In the genomic region with DNA sequence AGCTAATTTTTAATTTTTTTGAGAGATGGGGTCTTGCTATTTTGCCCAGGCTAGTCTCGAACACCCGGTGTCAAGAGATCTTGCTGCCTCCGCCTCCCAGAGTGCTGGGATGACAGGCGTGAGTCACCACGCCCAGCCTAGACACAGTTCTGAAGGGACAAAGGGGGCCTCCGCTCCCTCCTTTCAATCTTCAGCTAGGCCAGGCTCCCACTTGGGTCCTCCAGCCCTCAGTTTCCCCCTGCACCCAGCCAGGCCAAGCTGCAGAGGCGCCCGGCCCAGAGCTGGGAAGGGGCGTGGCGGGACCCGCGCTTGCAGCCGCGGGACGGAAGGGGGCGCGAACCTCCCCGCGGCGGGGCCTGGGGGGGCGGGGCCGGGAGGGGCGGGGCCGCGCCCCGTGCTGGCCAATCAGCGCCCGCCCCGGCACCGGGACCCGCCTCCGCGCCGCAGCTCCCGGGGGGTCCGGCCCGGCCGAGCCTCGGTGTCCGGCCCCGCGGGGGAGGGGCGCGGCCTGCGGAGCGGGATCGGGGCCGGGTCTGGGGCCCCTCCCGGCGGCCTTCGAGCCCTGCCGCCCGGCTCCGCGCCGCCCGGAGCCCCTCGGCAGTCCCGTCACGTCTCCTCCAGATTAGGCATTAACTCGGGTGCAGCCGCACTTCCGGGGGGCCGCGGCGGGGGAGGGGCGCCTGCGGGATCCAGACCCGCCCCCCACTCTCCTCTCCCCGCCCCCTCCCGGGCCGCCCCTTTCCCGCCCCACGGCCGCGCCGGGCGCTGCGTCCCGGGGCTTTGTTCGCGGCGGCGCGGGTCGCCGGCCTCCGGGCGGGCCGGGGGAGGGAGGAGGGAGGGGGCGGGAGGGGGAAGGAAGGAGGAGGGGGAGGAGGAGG, we compare ENCODE assay signal across 8 cellular contexts. TPM values are rescaled to one million over a fixed set of nuclear protein-coding genes. Genes with fewer than 3 reads are reported as not detected.
DNase-seq lines count a peak whose midpoint lies in the region; ATAC-seq lines count a peak whose summit lies in the region.

No MANE protein-coding gene starts in this region.

- H2BK120ac ChIP-seq in mesendoderm (ENCODE audit: low read depth, low read length): no peak overlapping the region

- peak; percentile 97 for DNase-seq in AG08395 (ENCODE audit: low spot score)
- peak; percentile 70 for DNase-seq in NCI-H446 treated with DMSO at 0.1 percent for 48 hours (lab: John Stamatoyannopoulos, UW)
- DNase-seq in activated CD4-positive, alpha-beta T cell treated with anti-CD3 and anti-CD28 coated beads, Interleukin-2, amount 50 U/mL, for 48 hours: peak; percentile 80 to 81
- peak; percentile 86 for DNase-seq in mesendoderm
- peak; percentile 53 for DNase-seq in stimulated activated CD8-positive, alpha-beta memory T cell treated with anti-CD3 and anti-CD28 coated beads, Interleukin-15, amount 100 ng/mL, for 1 hour (ENCODE audit: low read depth)

- no peaks in the 10 kb centered on the region for H3K79me2 ChIP-seq in mesendoderm (ENCODE audit: control insufficient read depth, insufficient read depth, low read length)

- H3K4me2 ChIP-seq in mesendoderm (ENCODE audit: low read length): no peak overlapping the region

- peak overlapping the region; percentile 94 for H3K18ac ChIP-seq in mesendoderm (ENCODE audit: low read length)

- H3K79me1 ChIP-seq in mesendoderm (ENCODE audit: low read length): peaks cover 4% of the 10 kb centered on the region

- ATAC-seq in GM18519 (IDR thresholded peaks at IDR 0.05; ENCODE audit: low FRiP score, unreplicated experiment) (peak; percentile 50), HG03025 (IDR thresholded peaks at IDR 0.05; ENCODE audit: low FRiP score, unreplicated experiment) (peak; percentile 65)

- H3K4me3 ChIP-seq in ectodermal cell (ENCODE audit: insufficient read depth, low read depth, low read length) (peak overlapping the region; percentile 34), mesendoderm (ENCODE audit: low read length) (no peak overlapping the region)

- no peaks in the 10 kb centered on the region for H3K27me3 ChIP-seq in ectodermal cell (ENCODE audit: control insufficient read depth, insufficient read depth, low read length, poor library complexity, severe bottlenecking)
- no peaks in the 10 kb centered on the region for H3K27me3 ChIP-seq in mesendoderm (ENCODE audit: insufficient read depth, low read length, poor library complexity)

- no peak overlapping the region for H2BK15ac ChIP-seq in mesendoderm (replicated peaks; ENCODE audit: low read depth)

- WGBS in ectodermal cell, 2 experiments: 6% methylated on average over 69 to 71 of the region's 91 CpGs
- no CpG with 5 or more reads among the region's 91 CpGs for WGBS in mesendoderm (ENCODE audit: extremely low coverage, insufficient coverage, low lambda C conversion rate)

- H3K27ac ChIP-seq in ectodermal cell (ENCODE audit: insufficient read depth, low read depth, low read length, poor library complexity, severe bottlenecking): peak overlapping the region; percentile 95
- peak overlapping the region; percentile 85 for H3K27ac ChIP-seq in mesendoderm (ENCODE audit: low read depth, low read length)

- no peak overlapping the region for H2BK5ac ChIP-seq in mesendoderm (ENCODE audit: low read length)

- H3K9ac ChIP-seq in mesendoderm (ENCODE audit: low read length): peak overlapping the region; percentile 48

- H3K23ac ChIP-seq in mesendoderm (ENCODE audit: low read length): no peak overlapping the region

- H4K8ac ChIP-seq in mesendoderm (ENCODE audit: low read depth, low read length): peak overlapping the region; percentile 76

- peak overlapping the region; percentile 82 for H3K56ac ChIP-seq in mesendoderm (ENCODE audit: low read length)

- H4K5ac ChIP-seq in mesendoderm (ENCODE audit: low read length): no peak overlapping the region

- H3K36me3 ChIP-seq in ectodermal cell (ENCODE audit: control insufficient read depth, insufficient read depth, low read length): no peaks in the 10 kb centered on the region
- no peaks in the 10 kb centered on the region for H3K36me3 ChIP-seq in mesendoderm (ENCODE audit: control insufficient read depth, insufficient read depth, low read length)

- no peaks in the 10 kb centered on the region for H3K9me3 ChIP-seq in ectodermal cell (ENCODE audit: control insufficient read depth, low read length)

- H3K4ac ChIP-seq in mesendoderm (ENCODE audit: low read depth, low read length): peak overlapping the region; percentile 93

- H2AK5ac ChIP-seq in mesendoderm (ENCODE audit: low read length): no peak overlapping the region

- H3K4me1 ChIP-seq in ectodermal cell (ENCODE audit: control insufficient read depth, insufficient read depth, low read length) (peaks cover 33% of the 10 kb centered on the region), mesendoderm (ENCODE audit: control insufficient read depth, low read depth, low read length) (peaks cover 1% of the 10 kb centered on the region)

RNA-seq across cellular contexts. Expression of a gene that starts 0.6 kb away (rescaled TPM):
- 156 TPM for polyA plus RNA-seq in ectodermal cell (2013, experiment 1 of 4)
- 193 TPM for polyA plus RNA-seq in ectodermal cell (2013, experiment 2 of 4)
- 128 TPM for polyA plus RNA-seq in ectodermal cell (2013, experiment 3 of 4)
- polyA plus RNA-seq in ectodermal cell (2013, experiment 4 of 4): 148 TPM
- 26.7 TPM for polyA plus RNA-seq in mesendoderm (2013, experiment 1 of 2)
- polyA plus RNA-seq in mesendoderm (2013, experiment 2 of 2): 26.6 TPM

RNA-seq across cellular contexts. Expression of a gene that starts 6.1 kb away (rescaled TPM):
- polyA plus RNA-seq in ectodermal cell (2013, experiment 1 of 4): 43.1 TPM
- 49.8 TPM for polyA plus RNA-seq in ectodermal cell (2013, experiment 2 of 4)
- 42.8 TPM for polyA plus RNA-seq in ectodermal cell (2013, experiment 3 of 4)
- 40.3 TPM for polyA plus RNA-seq in ectodermal cell (2013, experiment 4 of 4)
- 13.2 TPM for polyA plus RNA-seq in mesendoderm (2013, experiment 1 of 2)
- 12.9 TPM for polyA plus RNA-seq in mesendoderm (2013, experiment 2 of 2)

RNA-seq across cellular contexts. Expression of a gene that starts 19.5 kb away (rescaled TPM):
- 23.1 TPM for polyA plus RNA-seq in ectodermal cell (2013, experiment 1 of 4)
- 20.6 TPM for polyA plus RNA-seq in ectodermal cell (2013, experiment 2 of 4)
- 76.6 TPM for polyA plus RNA-seq in ectodermal cell (2013, experiment 3 of 4)
- 89.3 TPM for polyA plus RNA-seq in ectodermal cell (2013, experiment 4 of 4)
- polyA plus RNA-seq in mesendoderm (2013, experiment 1 of 2): 0.27 TPM
- polyA plus RNA-seq in mesendoderm (2013, experiment 2 of 2): 0.34 TPM

RNA-seq across cellular contexts. Expression of a gene that starts 37.5 kb away (rescaled TPM):
- not detected for polyA plus RNA-seq in ectodermal cell (2013, experiment 1 of 4)
- not detected for polyA plus RNA-seq in ectodermal cell (2013, experiment 2 of 4)
- not detected for polyA plus RNA-seq in ectodermal cell (2013, experiment 3 of 4)
- not detected for polyA plus RNA-seq in ectodermal cell (2013, experiment 4 of 4)
- polyA plus RNA-seq in mesendoderm (2013, experiment 1 of 2): not detected
- not detected for polyA plus RNA-seq in mesendoderm (2013, experiment 2 of 2)

RNA-seq across cellular contexts. Expression of a gene that starts 53.1 kb away (rescaled TPM):
- not detected for polyA plus RNA-seq in ectodermal cell (2013, experiment 1 of 4)
- polyA plus RNA-seq in ectodermal cell (2013, experiment 2 of 4): 0.14 TPM
- not detected for polyA plus RNA-seq in ectodermal cell (2013, experiment 3 of 4)
- polyA plus RNA-seq in ectodermal cell (2013, experiment 4 of 4): 0.08 TPM
- polyA plus RNA-seq in mesendoderm (2013, experiment 1 of 2): 0.20 TPM
- 0.28 TPM for polyA plus RNA-seq in mesendoderm (2013, experiment 2 of 2)
